In the genomic region with DNA sequence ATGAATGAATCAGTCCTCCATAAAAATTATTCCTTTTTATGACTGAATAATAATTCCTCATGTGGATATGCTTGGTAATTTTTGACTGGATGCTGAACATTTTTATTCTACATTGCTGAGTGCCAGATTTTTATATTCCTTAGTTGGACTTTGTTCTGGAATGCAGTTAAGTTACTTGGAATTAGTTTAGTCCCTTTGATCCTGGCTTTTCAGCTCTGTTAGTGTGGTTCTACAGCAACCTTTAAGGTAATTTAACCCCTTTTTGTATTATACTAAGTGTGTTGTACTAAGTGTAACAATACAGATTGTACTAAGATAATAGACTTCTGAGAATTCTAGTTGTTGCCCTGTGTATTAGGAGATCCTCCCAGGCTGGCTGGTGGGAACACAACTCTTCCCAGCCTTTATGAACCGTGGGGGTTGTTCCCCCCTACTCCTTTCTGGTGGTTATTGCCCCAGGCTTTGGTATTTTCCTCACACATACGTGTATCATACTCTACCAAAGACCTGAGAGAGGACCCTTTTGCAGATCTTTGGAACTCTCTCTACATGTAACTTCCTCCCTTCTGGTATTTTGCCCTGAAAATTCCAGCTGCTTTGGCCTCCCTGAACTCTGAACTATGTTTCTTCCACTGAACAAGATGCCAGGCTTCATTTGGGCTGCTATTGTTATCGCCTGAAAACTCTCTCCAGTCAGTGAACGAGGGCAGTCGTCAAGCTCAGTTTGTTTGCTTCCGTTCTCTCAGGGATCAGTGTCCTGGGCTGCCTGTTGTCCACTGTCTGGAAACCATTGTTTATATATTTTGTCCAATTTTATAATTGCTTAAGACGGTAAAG, we compare ENCODE assay signal across 1 cellular context.
TF ChIP-seq lines count a peak whose summit lies in the region.

No MANE protein-coding gene starts in this region.

TF ChIP-seq in HepG2, 621 proteins besides CTCF, POLR2A, EP300 and RAD21 (continued from another document and continues in another):
- TF ChIP-seq, protein P1, sequence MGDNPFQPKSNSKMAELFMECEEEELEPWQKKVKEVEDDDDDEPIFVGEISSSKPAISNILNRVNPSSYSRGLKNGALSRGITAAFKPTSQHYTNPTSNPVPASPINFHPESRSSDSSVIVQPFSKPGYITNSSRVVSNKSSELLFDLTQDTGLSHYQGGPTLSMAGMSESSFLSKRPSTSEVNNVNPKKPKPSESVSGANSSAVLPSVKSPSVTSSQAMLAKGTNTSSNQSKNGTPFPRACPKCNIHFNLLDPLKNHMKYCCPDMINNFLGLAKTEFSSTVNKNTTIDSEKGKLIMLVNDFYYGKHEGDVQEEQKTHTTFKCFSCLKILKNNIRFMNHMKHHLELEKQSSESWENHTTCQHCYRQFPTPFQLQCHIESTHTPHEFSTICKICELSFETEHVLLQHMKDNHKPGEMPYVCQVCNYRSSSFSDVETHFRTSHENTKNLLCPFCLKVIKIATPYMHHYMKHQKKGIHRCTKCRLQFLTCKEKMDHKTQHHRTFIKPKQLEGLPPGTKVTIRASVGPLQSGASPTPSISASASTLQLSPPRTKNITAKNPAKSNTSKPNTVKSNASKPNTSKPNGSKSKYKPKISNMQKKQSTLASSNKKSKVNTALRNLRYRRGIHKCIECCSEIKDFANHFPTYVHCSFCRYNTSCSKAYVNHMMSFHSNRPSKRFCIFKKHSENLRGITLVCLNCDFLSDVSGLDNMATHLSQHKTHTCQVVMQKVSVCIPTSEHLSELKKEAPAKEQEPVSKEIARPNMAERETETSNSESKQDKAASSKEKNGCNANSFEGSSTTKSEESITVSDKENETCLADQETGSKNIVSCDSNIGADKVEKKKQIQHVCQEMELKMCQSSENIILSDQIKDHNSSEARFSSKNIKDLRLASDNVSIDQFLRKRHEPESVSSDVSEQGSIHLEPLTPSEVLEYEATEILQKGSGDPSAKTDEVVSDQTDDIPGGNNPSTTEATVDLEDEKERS (CRISPR knock-in tag; IDR thresholded peaks at IDR 0.05) = no peak
- TF ChIP-seq ZUFSP (CRISPR knock-in tag; IDR thresholded peaks at IDR 0.05; ENCODE audit: borderline replicate concordance) (no peak), SIN3A (IDR thresholded peaks at IDR 0.05; ENCODE audit: borderline replicate concordance, low read depth, low read length) (no peak), HDAC1 (CRISPR knock-in tag; IDR thresholded peaks at IDR 0.05) (no peak), ZNF747 (CRISPR knock-in tag; IDR thresholded peaks at IDR 0.05; ENCODE audit: borderline replicate concordance) (no peak), ZNF772 (CRISPR knock-in tag; IDR thresholded peaks at IDR 0.05) (no peak), PLSCR1 (CRISPR knock-in tag; IDR thresholded peaks at IDR 0.05; ENCODE audit: borderline replicate concordance) (no peak), MTF1 (CRISPR knock-in tag; IDR thresholded peaks at IDR 0.05) (no peak), MAFF (IDR thresholded peaks at IDR 0.05; ENCODE audit: low read depth, low read length) (no peak), ZFP36L1 (CRISPR knock-in tag; IDR thresholded peaks at IDR 0.05) (no peak), PLRG1 (conservative IDR thresholded peaks at IDR 0.05) (no peak), POGZ (CRISPR knock-in tag; IDR thresholded peaks at IDR 0.05) (no peak), ZNF619 (CRISPR knock-in tag; IDR thresholded peaks at IDR 0.05) (no peak), FOXA3 (CRISPR knock-in tag; IDR thresholded peaks at IDR 0.05) (no peak; the same call in 1 of the 2 replicates), RNF2 (conservative IDR thresholded peaks at IDR 0.05; ENCODE audit: low read depth) (no peak), HNF4G (IDR thresholded peaks at IDR 0.05; ENCODE audit: borderline replicate concordance, low read depth, low read length) (peak; percentile 30; the same call in 1 of the 2 replicates), HNF4G (CRISPR knock-in tag; IDR thresholded peaks at IDR 0.05; ENCODE audit: borderline replicate concordance, low read depth) (no peak), NFYB (CRISPR knock-in tag; IDR thresholded peaks at IDR 0.05) (no peak), ZNF768 (CRISPR knock-in tag; IDR thresholded peaks at IDR 0.05) (no peak), WIZ (CRISPR knock-in tag; IDR thresholded peaks at IDR 0.05) (no peak), CHD4 (IDR thresholded peaks at IDR 0.05; ENCODE audit: borderline replicate concordance, low read length) (no peak), ZBTB2 (CRISPR knock-in tag; IDR thresholded peaks at IDR 0.05; ENCODE audit: low read depth) (no peak), ISX (CRISPR knock-in tag; conservative IDR thresholded peaks at IDR 0.05) (no peak), POLR2AphosphoS5 (IDR thresholded peaks at IDR 0.05; ENCODE audit: low read depth, low read length) (no peak), GFI1 (CRISPR knock-in tag; IDR thresholded peaks at IDR 0.05; ENCODE audit: borderline replicate concordance) (peak; percentile 18; the same call in 1 of the 2 replicates), ZNF350 (CRISPR knock-in tag; IDR thresholded peaks at IDR 0.05; ENCODE audit: borderline replicate concordance, low read depth) (no peak), SOX6 (IDR thresholded peaks at IDR 0.05) (no peak), SOX6 (CRISPR knock-in tag; IDR thresholded peaks at IDR 0.05) (peak; percentile 84), ZMAT5 (CRISPR knock-in tag; IDR thresholded peaks at IDR 0.05; ENCODE audit: borderline replicate concordance, low read depth) (no peak), ZSCAN22 (CRISPR knock-in tag; IDR thresholded peaks at IDR 0.05) (no peak), TGIF2 (CRISPR knock-in tag; IDR thresholded peaks at IDR 0.05) (no peak)
- TF ChIP-seq, protein P2, sequence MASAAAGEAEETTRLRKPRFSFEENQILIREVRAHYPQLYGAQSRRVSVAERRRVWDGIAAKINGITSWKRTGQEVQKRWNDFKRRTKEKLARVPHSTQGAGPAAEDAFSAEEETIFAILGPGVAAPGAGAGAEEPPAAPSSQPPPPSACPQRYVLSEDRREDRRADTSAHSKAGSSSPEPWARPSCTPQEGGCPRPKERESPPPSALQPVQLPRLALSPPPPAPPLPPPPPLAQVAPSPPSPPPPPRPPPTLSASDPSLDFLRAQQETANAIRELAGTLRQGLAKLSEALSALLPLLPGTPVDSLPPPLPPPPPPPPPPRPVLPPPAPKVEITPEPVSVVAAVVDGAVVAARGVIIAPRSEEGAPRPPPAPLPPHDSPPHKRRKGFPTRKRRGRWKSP (CRISPR knock-in tag; IDR thresholded peaks at IDR 0.05) = no peak
- TF ChIP-seq, protein P3, sequence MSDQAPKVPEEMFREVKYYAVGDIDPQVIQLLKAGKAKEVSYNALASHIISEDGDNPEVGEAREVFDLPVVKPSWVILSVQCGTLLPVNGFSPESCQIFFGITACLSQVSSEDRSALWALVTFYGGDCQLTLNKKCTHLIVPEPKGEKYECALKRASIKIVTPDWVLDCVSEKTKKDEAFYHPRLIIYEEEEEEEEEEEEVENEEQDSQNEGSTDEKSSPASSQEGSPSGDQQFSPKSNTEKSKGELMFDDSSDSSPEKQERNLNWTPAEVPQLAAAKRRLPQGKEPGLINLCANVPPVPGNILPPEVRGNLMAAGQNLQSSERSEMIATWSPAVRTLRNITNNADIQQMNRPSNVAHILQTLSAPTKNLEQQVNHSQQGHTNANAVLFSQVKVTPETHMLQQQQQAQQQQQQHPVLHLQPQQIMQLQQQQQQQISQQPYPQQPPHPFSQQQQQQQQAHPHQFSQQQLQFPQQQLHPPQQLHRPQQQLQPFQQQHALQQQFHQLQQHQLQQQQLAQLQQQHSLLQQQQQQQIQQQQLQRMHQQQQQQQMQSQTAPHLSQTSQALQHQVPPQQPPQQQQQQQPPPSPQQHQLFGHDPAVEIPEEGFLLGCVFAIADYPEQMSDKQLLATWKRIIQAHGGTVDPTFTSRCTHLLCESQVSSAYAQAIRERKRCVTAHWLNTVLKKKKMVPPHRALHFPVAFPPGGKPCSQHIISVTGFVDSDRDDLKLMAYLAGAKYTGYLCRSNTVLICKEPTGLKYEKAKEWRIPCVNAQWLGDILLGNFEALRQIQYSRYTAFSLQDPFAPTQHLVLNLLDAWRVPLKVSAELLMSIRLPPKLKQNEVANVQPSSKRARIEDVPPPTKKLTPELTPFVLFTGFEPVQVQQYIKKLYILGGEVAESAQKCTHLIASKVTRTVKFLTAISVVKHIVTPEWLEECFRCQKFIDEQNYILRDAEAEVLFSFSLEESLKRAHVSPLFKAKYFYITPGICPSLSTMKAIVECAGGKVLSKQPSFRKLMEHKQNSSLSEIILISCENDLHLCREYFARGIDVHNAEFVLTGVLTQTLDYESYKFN (CRISPR knock-in tag; conservative IDR thresholded peaks at IDR 0.05) = peak; percentile 75
- TF ChIP-seq, protein P4, sequence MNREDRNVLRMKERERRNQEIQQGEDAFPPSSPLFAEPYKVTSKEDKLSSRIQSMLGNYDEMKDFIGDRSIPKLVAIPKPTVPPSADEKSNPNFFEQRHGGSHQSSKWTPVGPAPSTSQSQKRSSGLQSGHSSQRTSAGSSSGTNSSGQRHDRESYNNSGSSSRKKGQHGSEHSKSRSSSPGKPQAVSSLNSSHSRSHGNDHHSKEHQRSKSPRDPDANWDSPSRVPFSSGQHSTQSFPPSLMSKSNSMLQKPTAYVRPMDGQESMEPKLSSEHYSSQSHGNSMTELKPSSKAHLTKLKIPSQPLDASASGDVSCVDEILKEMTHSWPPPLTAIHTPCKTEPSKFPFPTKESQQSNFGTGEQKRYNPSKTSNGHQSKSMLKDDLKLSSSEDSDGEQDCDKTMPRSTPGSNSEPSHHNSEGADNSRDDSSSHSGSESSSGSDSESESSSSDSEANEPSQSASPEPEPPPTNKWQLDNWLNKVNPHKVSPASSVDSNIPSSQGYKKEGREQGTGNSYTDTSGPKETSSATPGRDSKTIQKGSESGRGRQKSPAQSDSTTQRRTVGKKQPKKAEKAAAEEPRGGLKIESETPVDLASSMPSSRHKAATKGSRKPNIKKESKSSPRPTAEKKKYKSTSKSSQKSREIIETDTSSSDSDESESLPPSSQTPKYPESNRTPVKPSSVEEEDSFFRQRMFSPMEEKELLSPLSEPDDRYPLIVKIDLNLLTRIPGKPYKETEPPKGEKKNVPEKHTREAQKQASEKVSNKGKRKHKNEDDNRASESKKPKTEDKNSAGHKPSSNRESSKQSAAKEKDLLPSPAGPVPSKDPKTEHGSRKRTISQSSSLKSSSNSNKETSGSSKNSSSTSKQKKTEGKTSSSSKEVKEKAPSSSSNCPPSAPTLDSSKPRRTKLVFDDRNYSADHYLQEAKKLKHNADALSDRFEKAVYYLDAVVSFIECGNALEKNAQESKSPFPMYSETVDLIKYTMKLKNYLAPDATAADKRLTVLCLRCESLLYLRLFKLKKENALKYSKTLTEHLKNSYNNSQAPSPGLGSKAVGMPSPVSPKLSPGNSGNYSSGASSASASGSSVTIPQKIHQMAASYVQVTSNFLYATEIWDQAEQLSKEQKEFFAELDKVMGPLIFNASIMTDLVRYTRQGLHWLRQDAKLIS (CRISPR knock-in tag; IDR thresholded peaks at IDR 0.05) = no peak
- TF ChIP-seq, protein P5, sequence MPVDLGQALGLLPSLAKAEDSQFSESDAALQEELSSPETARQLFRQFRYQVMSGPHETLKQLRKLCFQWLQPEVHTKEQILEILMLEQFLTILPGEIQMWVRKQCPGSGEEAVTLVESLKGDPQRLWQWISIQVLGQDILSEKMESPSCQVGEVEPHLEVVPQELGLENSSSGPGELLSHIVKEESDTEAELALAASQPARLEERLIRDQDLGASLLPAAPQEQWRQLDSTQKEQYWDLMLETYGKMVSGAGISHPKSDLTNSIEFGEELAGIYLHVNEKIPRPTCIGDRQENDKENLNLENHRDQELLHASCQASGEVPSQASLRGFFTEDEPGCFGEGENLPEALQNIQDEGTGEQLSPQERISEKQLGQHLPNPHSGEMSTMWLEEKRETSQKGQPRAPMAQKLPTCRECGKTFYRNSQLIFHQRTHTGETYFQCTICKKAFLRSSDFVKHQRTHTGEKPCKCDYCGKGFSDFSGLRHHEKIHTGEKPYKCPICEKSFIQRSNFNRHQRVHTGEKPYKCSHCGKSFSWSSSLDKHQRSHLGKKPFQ (CRISPR knock-in tag; IDR thresholded peaks at IDR 0.05; ENCODE audit: insufficient replicate concordance) = no peak
